In the genomic region with DNA sequence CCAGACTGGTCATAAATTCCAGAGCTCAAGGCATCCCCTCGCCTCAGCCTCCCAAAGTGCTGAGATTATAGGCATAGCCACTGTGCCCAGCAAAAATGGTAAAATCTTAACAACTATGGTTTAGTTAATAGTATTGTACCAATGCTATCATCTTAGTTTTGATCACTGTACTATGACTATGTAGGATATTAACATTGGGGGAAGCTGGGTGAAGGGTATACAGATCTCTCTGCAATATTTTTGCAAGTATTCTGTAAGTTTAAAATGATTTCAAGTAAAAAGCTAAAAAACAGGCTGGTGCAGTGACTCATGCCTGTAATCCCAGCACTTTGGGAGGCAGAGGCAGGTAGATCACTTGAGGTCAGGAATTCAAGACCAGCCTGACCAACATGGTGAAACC, we compare ENCODE assay signal across 3 cellular contexts.
"Had no signal": no experiment of that assay in that cellular context is flagged by ENCODE, and none has a peak within 500 bp of the region (broad histone marks: within the 10 kb centered on the region; RNA-seq: fewer than 3 reads in every experiment).

No MANE protein-coding gene starts in this region.

- ATAC-seq: GM12878 had no signal

- H3K4me3 ChIP-seq: GM12878 had no signal

- DNase-seq: GDM1, GF-D8 had no signal
